In genomic region chr2:63841254-63842022, GRCh38 we compare ENCODE assay signal across 1 cellular context.
TF ChIP-seq lines count a peak whose summit lies in the region.

Gene UGP2, plus strand, starts transcription at chr2:63841896. Its CDS starts 290 bp downstream, at chr2:63842186.

TF ChIP-seq in HepG2, 621 proteins besides CTCF, POLR2A, EP300 and RAD21 (continued from another document and continues in another):
- TF ChIP-seq ZNF142 (CRISPR knock-in tag; IDR thresholded peaks at IDR 0.05) (no peak; the same call in 1 of the 2 replicates), RFXAP (CRISPR knock-in tag; IDR thresholded peaks at IDR 0.05; ENCODE audit: borderline replicate concordance) (0 out of 2 replicates have a peak, but pooled peaks have one; percentile 69), ZUFSP (CRISPR knock-in tag; IDR thresholded peaks at IDR 0.05; ENCODE audit: borderline replicate concordance) (no peak), ZBTB20 (CRISPR knock-in tag; IDR thresholded peaks at IDR 0.05; ENCODE audit: borderline replicate concordance, low read depth) (no peak), ZNF550 (CRISPR knock-in tag; IDR thresholded peaks at IDR 0.05; ENCODE audit: borderline replicate concordance) (peak; percentile 97; the same call in 1 of the 2 replicates), TCF12 (IDR thresholded peaks at IDR 0.05) (no peak), TCF12 (CRISPR knock-in tag; IDR thresholded peaks at IDR 0.05) (peak; percentile 83; the same call in 1 of the 2 replicates), DRAP1 (CRISPR knock-in tag; IDR thresholded peaks at IDR 0.05) (peak; percentile 99), MXI1 (IDR thresholded peaks at IDR 0.05; ENCODE audit: borderline replicate concordance, low read depth, low read length) (peak; percentile 60; the same call in 1 of the 3 replicates), ZNF792 (CRISPR knock-in tag; IDR thresholded peaks at IDR 0.05) (peak; percentile 88; the same call in 1 of the 2 replicates), CEBPG (CRISPR knock-in tag; IDR thresholded peaks at IDR 0.05) (no peak; the same call in 1 of the 2 replicates), BRF2 (CRISPR knock-in tag; IDR thresholded peaks at IDR 0.05) (no peak; the same call in none of the 2 replicates), KDM5B (CRISPR knock-in tag; IDR thresholded peaks at IDR 0.05; ENCODE audit: borderline replicate concordance) (peak; percentile 89; the same call in 1 of the 2 replicates), NR0B2 (CRISPR knock-in tag; IDR thresholded peaks at IDR 0.05) (peak; percentile 76), RCOR2 (CRISPR knock-in tag; IDR thresholded peaks at IDR 0.05) (no peak), ZNF615 (CRISPR knock-in tag; IDR thresholded peaks at IDR 0.05; ENCODE audit: borderline replicate concordance) (peak; percentile 85; the same call in 1 of the 2 replicates), PAF1 (CRISPR knock-in tag; IDR thresholded peaks at IDR 0.05) (no peak), CHD4 (IDR thresholded peaks at IDR 0.05; ENCODE audit: borderline replicate concordance, low read length) (no peak; the same call in 1 of the 2 replicates), IKZF4 (CRISPR knock-in tag; IDR thresholded peaks at IDR 0.05; ENCODE audit: borderline replicate concordance, low read depth, not compliant biosample characterization) (peak; percentile 51), ETV6 (CRISPR knock-in tag; conservative IDR thresholded peaks at IDR 0.05) (no peak), ZNF713 (CRISPR knock-in tag; IDR thresholded peaks at IDR 0.05) (0 out of 2 replicates have a peak, but pooled peaks have one; percentile 73), AKAP8 (CRISPR knock-in tag; IDR thresholded peaks at IDR 0.05) (peak; percentile 53; the same call in 1 of the 2 replicates), TFDP1 (CRISPR knock-in tag; IDR thresholded peaks at IDR 0.05; ENCODE audit: borderline replicate concordance) (peak; percentile 71), LBX2 (CRISPR knock-in tag; IDR thresholded peaks at IDR 0.05; ENCODE audit: borderline replicate concordance) (no peak), NONO (IDR thresholded peaks at IDR 0.05) (no peak), NONO (CRISPR knock-in tag; conservative IDR thresholded peaks at IDR 0.05) (peak; percentile 89; the same call in 1 of the 2 replicates), ZNF609 (CRISPR knock-in tag; IDR thresholded peaks at IDR 0.05; ENCODE audit: borderline replicate concordance) (peak; percentile 57; the same call in 1 of the 2 replicates), SSRP1 (CRISPR knock-in tag; IDR thresholded peaks at IDR 0.05) (no peak), HOMEZ (CRISPR knock-in tag; IDR thresholded peaks at IDR 0.05; ENCODE audit: low read depth) (peak; percentile 85), KAT8 (CRISPR knock-in tag; IDR thresholded peaks at IDR 0.05) (peak; percentile 48; the same call in 1 of the 2 replicates), ATF3 (CRISPR knock-in tag; IDR thresholded peaks at IDR 0.05) (no peak), SP140L (CRISPR knock-in tag; IDR thresholded peaks at IDR 0.05; ENCODE audit: borderline replicate concordance) (no peak), CREM (IDR thresholded peaks at IDR 0.05) (no peak), CREM (CRISPR knock-in tag; IDR thresholded peaks at IDR 0.05) (no peak), ZNF503 (CRISPR knock-in tag; IDR thresholded peaks at IDR 0.05) (no peak), ZNF430 (CRISPR knock-in tag; IDR thresholded peaks at IDR 0.05) (peak; percentile 88), ZNF136 (CRISPR knock-in tag; IDR thresholded peaks at IDR 0.05; ENCODE audit: low read depth) (no peak), MBNL3 (CRISPR knock-in tag; conservative IDR thresholded peaks at IDR 0.05) (no peak), SRSF9 (IDR thresholded peaks at IDR 0.05; ENCODE audit: borderline replicate concordance, insufficient read depth, low read depth, low read length, poor library complexity, severe bottlenecking) (no peak)
